19 cellular contexts compared by ENCODE assay signal in genomic region chr3:160221019-160221418, GRCh38. TPM values are rescaled to one million over a fixed set of nuclear protein-coding genes. Genes with fewer than 3 reads are reported as not detected.
DNase-seq lines count a peak whose midpoint lies in the region; ATAC-seq and TF ChIP-seq lines count a peak whose summit lies in the region.
"Had no signal": no experiment of that assay in that cellular context is flagged by ENCODE, and none has a peak within 500 bp of the region (broad histone marks: within the 10 kb centered on the region; RNA-seq: fewer than 3 reads in every experiment).

No MANE protein-coding gene starts in this region.

- H3K4me1 ChIP-seq in rectal smooth muscle tissue (ENCODE audit: control insufficient read depth, insufficient read depth, low read length) (peaks cover 6% of the 10 kb centered on the region), upper lobe of left lung (peaks cover 11 to 20% (median 14%) of the 10 kb centered on the region in 4 donors)

- TF ChIP-seq POLR2A in upper lobe of left lung (IDR thresholded peaks at IDR 0.05): no peak

- TF ChIP-seq CTCF in fibroblast of pulmonary artery (IDR thresholded peaks at IDR 0.05; ENCODE audit: low read length, missing control alignments) (no peak), upper lobe of left lung (IDR thresholded peaks at IDR 0.05) (no peak)

- H3K27ac ChIP-seq in rectal smooth muscle tissue (ENCODE audit: low read depth, low read length) (peak overlapping the region; percentile 34), upper lobe of left lung (no peak overlapping the region)
- H3K27ac ChIP-seq: 22Rv1; BLaER1 treated with 17β-estradiol and CSF1 and Interleukin-3, amounts not matched to agents 10 nM and 100 nM had no signal

- no peak for TF ChIP-seq EP300 in upper lobe of left lung (IDR thresholded peaks at IDR 0.05)

- WGBS in upper lobe of left lung, 2 donors: 12 to 13% methylated on average over 2 of the region's 2 CpGs

- no peak for ATAC-seq in upper lobe of left lung (ENCODE audit: low FRiP score in 2 of 2)
- ATAC-seq in GM18870 (IDR thresholded peaks at IDR 0.05; ENCODE audit: unreplicated experiment): no peak
- ATAC-seq: GM12878 had no signal

- peak; percentile 22 for DNase-seq in EH (ENCODE audit: low read depth)
- peak; percentile 17 for DNase-seq in fibroblast of pulmonary artery (ENCODE audit: low read depth)
- DNase-seq in AML-193 (lab: John Stamatoyannopoulos, UW): no peak
- DNase-seq in upper lobe of left lung: no peak
- DNase-seq: BE2C; Calu3; CD4-positive, alpha-beta memory T cell; COR-L47; DND-41; EL; GDM1; GOT3; HFFc6 had no signal

- H3K4me3 ChIP-seq in fibroblast of pulmonary artery (replicated peaks; ENCODE audit: low read depth, low read length): no peak overlapping the region
- H3K4me3 ChIP-seq in rectal smooth muscle tissue (ENCODE audit: low read length): no peak overlapping the region
- H3K4me3 ChIP-seq in upper lobe of left lung: no peak overlapping the region
- H3K4me3 ChIP-seq: BLaER1 treated with 17β-estradiol and CSF1 and Interleukin-3, amounts not matched to agents 10 nM and 100 nM; GM12878; HAP-1 had no signal

- H3K9me3 ChIP-seq in upper lobe of left lung: no peaks in the 10 kb centered on the region
- H3K9me3 ChIP-seq: BE2C, HAP-1 had no signal

- H3K36me3 ChIP-seq in rectal smooth muscle tissue (ENCODE audit: control insufficient read depth, insufficient read depth, low read length) (no peaks in the 10 kb centered on the region), upper lobe of left lung (no peaks in the 10 kb centered on the region)
- H3K36me3 ChIP-seq: BE2C; BLaER1 treated with 17β-estradiol and CSF1 and Interleukin-3, amounts not matched to agents 10 nM and 100 nM; HAP-1 had no signal

- no peak overlapping the region for H3K9ac ChIP-seq in rectal smooth muscle tissue (ENCODE audit: low read length)
- H3K9ac ChIP-seq: BLaER1 treated with 17β-estradiol and CSF1 and Interleukin-3, amounts not matched to agents 10 nM and 100 nM had no signal

- H3K27me3 ChIP-seq in rectal smooth muscle tissue (ENCODE audit: control insufficient read depth, insufficient read depth, low read length) (peaks cover 4% of the 10 kb centered on the region), upper lobe of left lung (peaks cover 0 to 18% (median 10%) of the 10 kb centered on the region in 4 donors)

RNA-seq across cellular contexts. Expression of gene C3orf80, which starts 4.2 kb away (rescaled TPM):
- 1 to 10 TPM in 3 of 6 donors, under 1 TPM in 2, not detected in 1; 0.30 to 4.2 (median 1.1) TPM for total RNA-seq in upper lobe of left lung
- total RNA-seq: CD4-positive, alpha-beta memory T cell; GM12878 had no signal

Comparison
In these comparisons a context has a peak if more than half of its experiments do, and no peak if none do; other contexts are left out.
1. DNase-seq: peak in EH (single experiment) and fibroblast of pulmonary artery (single experiment); none in AML-193 (0 of 2) and upper lobe of left lung (0 of 2).